In genomic region chr19:19649159-19649558, GRCh38 we compare ENCODE assay signal across 2 cellular contexts.
TF ChIP-seq lines count a peak whose summit lies in the region.

No MANE protein-coding gene starts in this region.

TF ChIP-seq in HEK293, 187 proteins besides CTCF, POLR2A, EP300 and RAD21:
- peak; percentile 76 for TF ChIP-seq SCRT2 (tag by site-specific recombination; IDR thresholded peaks at IDR 0.05)
- no peak for TF ChIP-seq ZFP69B (tag by site-specific recombination; IDR thresholded peaks at IDR 0.05)
- TF ChIP-seq ZSCAN18 (tag by site-specific recombination; IDR thresholded peaks at IDR 0.05): no peak

TF ChIP-seq in SK-N-SH, 30 proteins besides CTCF, POLR2A, EP300 and RAD21:
- TF ChIP-seq REST (IDR thresholded peaks at IDR 0.05; ENCODE audit: low read depth, low read length): no peak
- no peak for TF ChIP-seq TCF12 (IDR thresholded peaks at IDR 0.05)
- no peak for TF ChIP-seq FOXM1 (IDR thresholded peaks at IDR 0.05; ENCODE audit: low read depth)
- no peak for TF ChIP-seq NRF1 (IDR thresholded peaks at IDR 0.05; ENCODE audit: low read depth, low read length)
- no peak for TF ChIP-seq RCOR1 (IDR thresholded peaks at IDR 0.05; ENCODE audit: low read length)
- TF ChIP-seq CHD2 (IDR thresholded peaks at IDR 0.05; ENCODE audit: low read length, partially characterized antibody): no peak
- TF ChIP-seq EZH2phosphoT487 (IDR thresholded peaks at IDR 0.05; ENCODE audit: borderline replicate concordance, low read depth): no peak
- TF ChIP-seq MAX (IDR thresholded peaks at IDR 0.05; ENCODE audit: low read depth): no peak
- TF ChIP-seq MXI1 (IDR thresholded peaks at IDR 0.05; ENCODE audit: low read depth, low read length): no peak
- TF ChIP-seq POLR2AphosphoS5 (IDR thresholded peaks at IDR 0.05; ENCODE audit: low read depth, low read length): no peak
- no peak for TF ChIP-seq NFIC (IDR thresholded peaks at IDR 0.05; ENCODE audit: borderline replicate concordance)
- TF ChIP-seq IRF3 (IDR thresholded peaks at IDR 0.05; ENCODE audit: low read depth, low read length): no peak
- TF ChIP-seq USF2 (IDR thresholded peaks at IDR 0.05; ENCODE audit: borderline replicate concordance, low read depth, low read length): no peak
- TF ChIP-seq ZBTB33 (IDR thresholded peaks at IDR 0.05; ENCODE audit: borderline replicate concordance, low read depth): no peak
- no peak for TF ChIP-seq GATA2 (CRISPR knock-in tag; IDR thresholded peaks at IDR 0.05)
- no peak for TF ChIP-seq GABPA (IDR thresholded peaks at IDR 0.05; ENCODE audit: low read depth)
- TF ChIP-seq SMC3 (IDR thresholded peaks at IDR 0.05; ENCODE audit: low read depth, low read length): no peak
- no peak for TF ChIP-seq TAF1 (IDR thresholded peaks at IDR 0.05; ENCODE audit: borderline replicate concordance, low read depth, low read length)
- TF ChIP-seq FOSL2 (IDR thresholded peaks at IDR 0.05; ENCODE audit: borderline replicate concordance, low read depth): no peak
TF ChIP-seq in SK-N-SH: peak in this region for 0.
